In genomic region chr19:5972355-5972731, GRCh38 we compare ENCODE assay signal across 2 cellular contexts.
TF ChIP-seq lines count a peak whose summit lies in the region.

No MANE protein-coding gene starts in this region.

TF ChIP-seq in HEK293, 187 proteins besides CTCF, POLR2A, EP300 and RAD21:
- TF ChIP-seq RBAK (tag by site-specific recombination; IDR thresholded peaks at IDR 0.05): no peak
- TF ChIP-seq, protein P1, sequence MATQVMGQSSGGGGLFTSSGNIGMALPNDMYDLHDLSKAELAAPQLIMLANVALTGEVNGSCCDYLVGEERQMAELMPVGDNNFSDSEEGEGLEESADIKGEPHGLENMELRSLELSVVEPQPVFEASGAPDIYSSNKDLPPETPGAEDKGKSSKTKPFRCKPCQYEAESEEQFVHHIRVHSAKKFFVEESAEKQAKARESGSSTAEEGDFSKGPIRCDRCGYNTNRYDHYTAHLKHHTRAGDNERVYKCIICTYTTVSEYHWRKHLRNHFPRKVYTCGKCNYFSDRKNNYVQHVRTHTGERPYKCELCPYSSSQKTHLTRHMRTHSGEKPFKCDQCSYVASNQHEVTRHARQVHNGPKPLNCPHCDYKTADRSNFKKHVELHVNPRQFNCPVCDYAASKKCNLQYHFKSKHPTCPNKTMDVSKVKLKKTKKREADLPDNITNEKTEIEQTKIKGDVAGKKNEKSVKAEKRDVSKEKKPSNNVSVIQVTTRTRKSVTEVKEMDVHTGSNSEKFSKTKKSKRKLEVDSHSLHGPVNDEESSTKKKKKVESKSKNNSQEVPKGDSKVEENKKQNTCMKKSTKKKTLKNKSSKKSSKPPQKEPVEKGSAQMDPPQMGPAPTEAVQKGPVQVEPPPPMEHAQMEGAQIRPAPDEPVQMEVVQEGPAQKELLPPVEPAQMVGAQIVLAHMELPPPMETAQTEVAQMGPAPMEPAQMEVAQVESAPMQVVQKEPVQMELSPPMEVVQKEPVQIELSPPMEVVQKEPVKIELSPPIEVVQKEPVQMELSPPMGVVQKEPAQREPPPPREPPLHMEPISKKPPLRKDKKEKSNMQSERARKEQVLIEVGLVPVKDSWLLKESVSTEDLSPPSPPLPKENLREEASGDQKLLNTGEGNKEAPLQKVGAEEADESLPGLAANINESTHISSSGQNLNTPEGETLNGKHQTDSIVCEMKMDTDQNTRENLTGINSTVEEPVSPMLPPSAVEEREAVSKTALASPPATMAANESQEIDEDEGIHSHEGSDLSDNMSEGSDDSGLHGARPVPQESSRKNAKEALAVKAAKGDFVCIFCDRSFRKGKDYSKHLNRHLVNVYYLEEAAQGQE (tag by site-specific recombination; IDR thresholded peaks at IDR 0.05): peak; percentile 98
- TF ChIP-seq, protein P2, sequence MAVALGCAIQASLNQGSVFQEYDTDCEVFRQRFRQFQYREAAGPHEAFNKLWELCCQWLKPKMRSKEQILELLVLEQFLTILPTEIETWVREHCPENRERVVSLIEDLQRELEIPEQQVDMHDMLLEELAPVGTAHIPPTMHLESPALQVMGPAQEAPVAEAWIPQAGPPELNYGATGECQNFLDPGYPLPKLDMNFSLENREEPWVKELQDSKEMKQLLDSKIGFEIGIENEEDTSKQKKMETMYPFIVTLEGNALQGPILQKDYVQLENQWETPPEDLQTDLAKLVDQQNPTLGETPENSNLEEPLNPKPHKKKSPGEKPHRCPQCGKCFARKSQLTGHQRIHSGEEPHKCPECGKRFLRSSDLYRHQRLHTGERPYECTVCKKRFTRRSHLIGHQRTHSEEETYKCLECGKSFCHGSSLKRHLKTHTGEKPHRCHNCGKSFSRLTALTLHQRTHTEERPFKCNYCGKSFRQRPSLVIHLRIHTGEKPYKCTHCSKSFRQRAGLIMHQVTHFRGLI (tag by site-specific recombination; IDR thresholded peaks at IDR 0.05): peak; percentile 75; the same call in 1 of the 2 replicates
TF ChIP-seq in HEK293: peak in this region for 2.

TF ChIP-seq in K562, 482 proteins besides CTCF, POLR2A, EP300 and RAD21:
- no peak for TF ChIP-seq ZNF785 (CRISPR knock-in tag; IDR thresholded peaks at IDR 0.05)
- TF ChIP-seq EHMT2 (IDR thresholded peaks at IDR 0.05): peak; percentile 28; the same call in 1 of the 2 replicates
